In genomic region chr1:112688781-112689193, GRCh38 we compare ENCODE assay signal across 18 cellular contexts. TPM values are rescaled to one million over a fixed set of nuclear protein-coding genes. Genes with fewer than 3 reads are reported as not detected.
DNase-seq lines count a peak whose midpoint lies in the region; ATAC-seq, FAIRE-seq and TF ChIP-seq lines count a peak whose summit lies in the region.
"Had no signal": no experiment of that assay in that cellular context is flagged by ENCODE, and none has a peak within 500 bp of the region (broad histone marks: within the 10 kb centered on the region; RNA-seq: fewer than 3 reads in every experiment).

No MANE protein-coding gene starts in this region.

- ATAC-seq in HepG2 = no peak
- ATAC-seq in left cardiac atrium = peak; percentile 69 to 74
- ATAC-seq in PC-3 = no peak
- ATAC-seq: activated T-cell treated with anti-CD3 and anti-CD28 coated beads, Interleukin-2, amount 50 U/mL, for 4 hours had no signal

- in situ Hi-C loops in HepG2 (cut with HindIII; ENCODE audit: extremely low pct_ligation_motif_present, low pct_unique_long_range_greater_than_20kb) = no loop called here

- no peaks in the 10 kb centered on the region for H3K9me2 ChIP-seq in PC-3 (replicated peaks; ENCODE audit: low read length)

- H4K20me1 ChIP-seq in HepG2 (ENCODE audit: insufficient read depth, low read length) (no peaks in the 10 kb centered on the region), osteoblast (ENCODE audit: insufficient read depth, low read length) (peaks cover 22% of the 10 kb centered on the region), PC-3 (ENCODE audit: low read length) (no peaks in the 10 kb centered on the region)

- peaks cover 4 to 34% (median 22%) of the 10 kb centered on the region in 4 donors for H3K36me3 ChIP-seq in liver (ENCODE audit: control insufficient read depth in 4 of 4, insufficient read depth in 3 of 4, low read depth in 1 of 4, low read length in 3 of 4)
- peaks cover 16 to 39% of the 10 kb centered on the region in 2 experiments for H3K36me3 ChIP-seq in HepG2 (replicated peaks in 1 of 2; ENCODE audit: control insufficient read depth in 1 of 2, insufficient read depth in 2 of 2, low read length in 2 of 2)
- H3K36me3 ChIP-seq in osteoblast (ENCODE audit: insufficient read depth, low read length) = peaks cover 46% of the 10 kb centered on the region
- peaks cover 2% of the 10 kb centered on the region for H3K36me3 ChIP-seq in PC-3 (ENCODE audit: low read depth, low read length)

- TF ChIP-seq RAD21 in liver (IDR thresholded peaks at IDR 0.05) (no peak), HepG2 (CRISPR knock-in tag; IDR thresholded peaks at IDR 0.05) (no peak)

- no peak overlapping the region for H3K4me3 Mint-ChIP-seq in progenitor cell of endocrine pancreas (ENCODE audit: low read depth)
- H3K4me3 Mint-ChIP-seq: activated T-cell treated with anti-CD3 and anti-CD28 coated beads, Interleukin-2, amount 50 U/mL, for 4 hours; CD8-positive, alpha-beta memory T cell; HFFc6; stimulated activated naive CD8-positive, alpha-beta T cell treated with anti-CD3 and anti-CD28 coated beads, Interleukin-15, Interleukin-2, amounts not matched to agents 100 ng/mL and 50 ng/mL, for 24 hours had no signal

- no peaks in the 10 kb centered on the region for H3K9me3 Mint-ChIP-seq in progenitor cell of endocrine pancreas (ENCODE audit: low read depth)
- H3K9me3 Mint-ChIP-seq: activated T-cell treated with anti-CD3 and anti-CD28 coated beads, Interleukin-2, amount 50 U/mL, for 4 hours; CD8-positive, alpha-beta memory T cell; HFFc6; stimulated activated naive CD8-positive, alpha-beta T cell treated with anti-CD3 and anti-CD28 coated beads, Interleukin-15, Interleukin-2, amounts not matched to agents 100 ng/mL and 50 ng/mL, for 24 hours had no signal

- CTCF ChIA-PET in HepG2 (lab: Yijun Ruan, JAX; ENCODE audit: low intra/inter-chr PET ratio, low total read pairs) (no interaction called here), PC-3 (lab: Charles Lee) (no interaction called here)

- no peaks in the 10 kb centered on the region for H3F3A ChIP-seq in PC-3 (ENCODE audit: low read length, unreplicated experiment)

- H3K36me3 Mint-ChIP-seq in progenitor cell of endocrine pancreas (ENCODE audit: insufficient read depth) = peaks cover 19% of the 10 kb centered on the region

- TF ChIP-seq CTCF in liver (IDR thresholded peaks at IDR 0.05; ENCODE audit: low read depth, low read length, missing input control) (no peak), HepG2 (CRISPR knock-in tag; IDR thresholded peaks at IDR 0.05) (no peak), osteoblast (IDR thresholded peaks at IDR 0.05; ENCODE audit: extremely low read depth, low read depth, low read length) (no peak), progenitor cell of endocrine pancreas (IDR thresholded peaks at IDR 0.05; ENCODE audit: unreplicated experiment) (no peak), PC-3 (conservative IDR thresholded peaks at IDR 0.05; ENCODE audit: low read depth, low read length) (no peak)

- H3K27ac Mint-ChIP-seq in progenitor cell of endocrine pancreas = no peak overlapping the region
- H3K27ac Mint-ChIP-seq: HFFc6; stimulated activated naive CD8-positive, alpha-beta T cell treated with anti-CD3 and anti-CD28 coated beads, Interleukin-15, Interleukin-2, amounts not matched to agents 100 ng/mL and 50 ng/mL, for 24 hours had no signal

- no peak for DNase-seq in HepG2 (ENCODE audit: low spot score)
- peak; percentile 58 for DNase-seq in left cardiac atrium
- peak; percentile 66 for DNase-seq in osteoblast (ENCODE audit: insufficient read length, low spot score, missing footprints)
- DNase-seq in activated CD8-positive, alpha-beta memory T cell treated with anti-CD3 and anti-CD28 coated beads for 24 hours = no peak
- no peak for DNase-seq in progenitor cell of endocrine pancreas (ENCODE audit: low spot score, unreplicated experiment)
- DNase-seq in stimulated activated CD8-positive, alpha-beta memory T cell treated with anti-CD3 and anti-CD28 coated beads, Interleukin-4, amount 100 ng/mL, for 48 hours = no peak
- DNase-seq in PC-3 = no peak
- DNase-seq: activated CD4-positive, alpha-beta T cell treated with anti-CD3 and anti-CD28 coated beads, Interleukin-2, amount 50 U/mL, for 4 hours; activated T-cell treated with anti-CD3 and anti-CD28 coated beads, Interleukin-2, amount 50 U/mL, for 4 hours; CD8-positive, alpha-beta memory T cell; effector CD8-positive, alpha-beta T cell; HFFc6; NCI-H1436 treated with DMSO at 0.1 percent for 48 hours; NCI-H226 had no signal

- H3K4me3 ChIP-seq in liver (ENCODE audit: low read depth in 1 of 3, low read length in 3 of 3) (no peak overlapping the region), HepG2 (replicated peaks in 1 of 3; ENCODE audit: insufficient read depth in 1 of 3, low read depth in 2 of 3, low read length in 3 of 3) (no peak overlapping the region), osteoblast (ENCODE audit: insufficient read depth, low read length) (no peak overlapping the region), PC-3 (ENCODE audit: low read length) (no peak overlapping the region)

- FAIRE-seq in HepG2 (lab: Jason Lieb, UNC) = no peak
- FAIRE-seq: GM18507, islet of Langerhans had no signal

- TF ChIP-seq EP300 in HepG2 (IDR thresholded peaks at IDR 0.05; ENCODE audit: low read depth in 2 of 2, low read length in 2 of 2) (no peak), HepG2 (CRISPR knock-in tag; IDR thresholded peaks at IDR 0.05; ENCODE audit: borderline replicate concordance) (no peak)

- H3K27ac ChIP-seq in liver (ENCODE audit: low read depth in 1 of 2, low read length in 2 of 2) (no peak overlapping the region), HepG2 (ENCODE audit: extremely low read length, insufficient read depth, low read length) (no peak overlapping the region), osteoblast (ENCODE audit: low read depth, low read length) (no peak overlapping the region), PC-3 (ENCODE audit: low read length) (no peak overlapping the region)

- intact Hi-C loops in HepG2 (cut with micrococcal nuclease; ENCODE audit: unreplicated experiment) = no loop called here
- intact Hi-C loops in left cardiac atrium (cut with DNase I) = no loop called here
- intact Hi-C loops in PC-3 (cut with micrococcal nuclease) = no loop called here

- no peaks in the 10 kb centered on the region for H3K27me3 Mint-ChIP-seq in progenitor cell of endocrine pancreas
- H3K27me3 Mint-ChIP-seq: CD8-positive, alpha-beta memory T cell; stimulated activated naive CD8-positive, alpha-beta T cell treated with anti-CD3 and anti-CD28 coated beads, Interleukin-15, Interleukin-2, amounts not matched to agents 100 ng/mL and 50 ng/mL, for 24 hours had no signal

- H3K9ac ChIP-seq in liver (ENCODE audit: low read depth in 1 of 2, low read length in 2 of 2) (no peak overlapping the region), HepG2 (ENCODE audit: insufficient read depth, low read depth, low read length) (no peak overlapping the region), PC-3 (ENCODE audit: low read length) (no peak overlapping the region)

- POLR2A ChIA-PET in HepG2 (lab: Yijun Ruan, JAX) = interaction anchor here (0.9 to 2.0 kb wide), 2 partner anchors 10 to 16 kb away, joined by 3 to 12 read pairs; no protein-coding TSS in a partner anchor
- POLR2A ChIA-PET in PC-3 (lab: Charles Lee; ENCODE audit: unreplicated experiment) = no interaction called here

- H3K4me1 ChIP-seq in liver (ENCODE audit: control insufficient read depth in 4 of 4, insufficient read depth in 4 of 4, low read length in 3 of 4) (no peaks in the 10 kb centered on the region), HepG2 (ENCODE audit: insufficient read depth, low read length) (no peaks in the 10 kb centered on the region), osteoblast (ENCODE audit: insufficient read depth, low read length) (peaks cover 8% of the 10 kb centered on the region), PC-3 (ENCODE audit: insufficient read depth, low read length) (no peaks in the 10 kb centered on the region)

- peaks cover 9% of the 10 kb centered on the region for H3K79me2 ChIP-seq in HepG2 (ENCODE audit: insufficient read depth, low read length)
- peaks cover 17% of the 10 kb centered on the region for H3K79me2 ChIP-seq in osteoblast (ENCODE audit: insufficient read depth, low read length)
- no peaks in the 10 kb centered on the region for H3K79me2 ChIP-seq in PC-3 (ENCODE audit: low read length)

- H3K4me2 ChIP-seq in HepG2 (ENCODE audit: low read depth, low read length) = no peak overlapping the region
- no peak overlapping the region for H3K4me2 ChIP-seq in osteoblast (ENCODE audit: insufficient read depth, low read length)
- H3K4me2 ChIP-seq in PC-3 (ENCODE audit: low read length) = no peak overlapping the region

- no peak overlapping the region for H2AFZ ChIP-seq in HepG2 (ENCODE audit: low read length)
- H2AFZ ChIP-seq in osteoblast (ENCODE audit: low read length) = no peak overlapping the region
- H2AFZ ChIP-seq in PC-3 (ENCODE audit: low read length) = no peak overlapping the region

- H3K9me3 ChIP-seq in liver (ENCODE audit: control insufficient read depth in 4 of 4, low read length in 3 of 4) = no peaks in the 10 kb centered on the region
- no peaks in the 10 kb centered on the region for H3K9me3 ChIP-seq in HepG2 (ENCODE audit: low read length)
- no peaks in the 10 kb centered on the region for H3K9me3 ChIP-seq in osteoblast (ENCODE audit: low read depth, low read length)
- H3K9me3 ChIP-seq in PC-3 (ENCODE audit: low read length) = no peaks in the 10 kb centered on the region

- H3K4me1 Mint-ChIP-seq in progenitor cell of endocrine pancreas (ENCODE audit: low read depth) = peaks cover 14% of the 10 kb centered on the region

- TF ChIP-seq POLR2A in HepG2 (IDR thresholded peaks at IDR 0.05; ENCODE audit: insufficient read depth in 1 of 2, low read depth in 2 of 2, low read length in 2 of 2) = no peak

- no peaks in the 10 kb centered on the region for H3K27me3 ChIP-seq in liver (ENCODE audit: control insufficient read depth in 4 of 4, insufficient read depth in 4 of 4, low read length in 3 of 4)
- no peaks in the 10 kb centered on the region for H3K27me3 ChIP-seq in HepG2 (ENCODE audit: control insufficient read depth in 1 of 2, insufficient read depth in 2 of 2, low read length in 2 of 2)
- H3K27me3 ChIP-seq in osteoblast (ENCODE audit: insufficient read depth, low read length) = no peaks in the 10 kb centered on the region
- no peaks in the 10 kb centered on the region for H3K27me3 ChIP-seq in PC-3 (ENCODE audit: low read length)

- WGBS in liver = 79% methylated on average over 13 of the region's 13 CpGs
- WGBS in HepG2 (ENCODE audit: low lambda C conversion rate) = 98% methylated on average over 13 of the region's 13 CpGs

- BruUV-seq in HepG2 (replicated peaks; lab: Mats Ljungman, UMichigan) = no TSS peak
- BruUV-seq in PC-3 (replicated peaks; lab: Mats Ljungman, UMichigan) = no TSS peak

RNA-seq across cellular contexts. Expression of gene MOV10, which starts 14.3 kb away (rescaled TPM):
- total RNA-seq in liver = 10 to 100 TPM; 32.0 to 32.4 TPM
- 10 to 100 TPM; 35.1 to 36.8 TPM for polyA plus RNA-seq in liver
- 38.0 and 56.4 TPM in 2 replicates for total RNA-seq in HepG2 (2016; rRNA removed; fragmentation: Illumina TruSeq; extraction: Trizol)
- total RNA-seq in HepG2 (2016; cell fraction: cytosol; rRNA removed; fragmentation: Illumina TruSeq; extraction: Trizol; ENCODE audit: low read depth) = 8.9 and 12.9 TPM in 2 replicates
- 38.3 and 56.0 TPM in 2 replicates for total RNA-seq in HepG2 (2016; cell fraction: insoluble cytoplasmic fraction; rRNA removed; fragmentation: Illumina TruSeq; extraction: Trizol)
- total RNA-seq in HepG2 (2016; cell fraction: membrane; rRNA removed; fragmentation: Illumina TruSeq; extraction: Trizol) = 16.5 and 18.1 TPM in 2 replicates
- total RNA-seq in HepG2 (2016; cell fraction: nucleus; rRNA removed; fragmentation: Illumina TruSeq; extraction: Trizol) = 73.8 and 86.8 TPM in 2 replicates
- 58.2 and 70.6 TPM in 2 replicates for polyA plus RNA-seq in HepG2 (2011; rRNA removed)
- polyA plus RNA-seq in HepG2 (2011; cell fraction: cytosol; rRNA removed) = 29.1 and 29.4 TPM in 2 replicates
- polyA plus RNA-seq in HepG2 (2011; cell fraction: nucleus; rRNA removed) = 312 and 401 TPM in 2 replicates
- polyA plus RNA-seq in HepG2 (2012) = 49.6 and 55.9 TPM in 2 replicates
- 11.5 and 13.4 TPM in 2 replicates for polyA plus RNA-seq in HepG2 (2016; cell fraction: cytosol; fragmentation: Illumina TruSeq; extraction: Trizol; ENCODE audit: low read depth)
- polyA plus RNA-seq in HepG2 (2016; cell fraction: insoluble cytoplasmic fraction; fragmentation: Illumina TruSeq; extraction: Trizol; ENCODE audit: low read depth) = 53.0 and 64.1 TPM in 2 replicates
- 20.2 and 20.9 TPM in 2 replicates for polyA plus RNA-seq in HepG2 (2016; cell fraction: membrane; fragmentation: Illumina TruSeq; extraction: Trizol; ENCODE audit: low read depth)
- polyA plus RNA-seq in HepG2 (2016; cell fraction: nucleus; fragmentation: Illumina TruSeq; extraction: Trizol; ENCODE audit: insufficient read depth, low read depth) = 253 and 261 TPM in 2 replicates
- polyA minus RNA-seq in HepG2 (2011; rRNA and poly(A)+ RNA removed; ENCODE audit: low replicate concordance) = 73.5 and 79.2 TPM in 2 replicates
- polyA minus RNA-seq in HepG2 (2011; cell fraction: cytosol; rRNA and poly(A)+ RNA removed) = 22.2 and 39.1 TPM in 2 replicates
- polyA minus RNA-seq in HepG2 (2011; cell fraction: nucleus; rRNA and poly(A)+ RNA removed) = 92.0 and 96.2 TPM in 2 replicates
- 10 to 100 TPM; 15.9 to 20.3 TPM for total RNA-seq in left cardiac atrium
- 35.1 and 38.7 TPM in 2 replicates for total RNA-seq in osteoblast
- 128 and 137 TPM in 2 replicates for total RNA-seq in progenitor cell of endocrine pancreas
- total RNA-seq in PC-3 (2014; rRNA removed) = 68.5 and 71.6 TPM in 2 replicates

RNA-seq across cellular contexts. Expression of gene RHOC, which starts 18.1 kb away (rescaled TPM):
- total RNA-seq in liver (10 to 100 TPM; 50.4 to 52.6 TPM), HepG2 (2016; rRNA removed; fragmentation: Illumina TruSeq; extraction: Trizol) (64.3 and 67.4 TPM in 2 replicates), left cardiac atrium (100 to 1,000 TPM; 146 to 235 TPM), osteoblast (276 and 325 TPM in 2 replicates), progenitor cell of endocrine pancreas (87.3 and 97.3 TPM in 2 replicates), PC-3 (2014; rRNA removed) (399 and 405 TPM in 2 replicates)
- polyA plus RNA-seq in liver (100 to 1,000 TPM in 1 of 2 donors, 10 to 100 TPM in 1; 84.9 to 102 TPM), HepG2 (2011; rRNA removed) (182 and 203 TPM in 2 replicates)
- total RNA-seq in HepG2 (2016; cell fraction: cytosol; rRNA removed; fragmentation: Illumina TruSeq; extraction: Trizol; ENCODE audit: low read depth) = 40.7 and 41.9 TPM in 2 replicates
- total RNA-seq in HepG2 (2016; cell fraction: insoluble cytoplasmic fraction; rRNA removed; fragmentation: Illumina TruSeq; extraction: Trizol) = 68.8 and 78.0 TPM in 2 replicates
- total RNA-seq in HepG2 (2016; cell fraction: membrane; rRNA removed; fragmentation: Illumina TruSeq; extraction: Trizol) = 52.1 and 54.9 TPM in 2 replicates
- total RNA-seq in HepG2 (2016; cell fraction: nucleus; rRNA removed; fragmentation: Illumina TruSeq; extraction: Trizol) = 31.5 and 32.7 TPM in 2 replicates
- polyA plus RNA-seq in HepG2 (2011; cell fraction: cytosol; rRNA removed) = 242 and 267 TPM in 2 replicates
- polyA plus RNA-seq in HepG2 (2011; cell fraction: nucleus; rRNA removed) = 113 and 161 TPM in 2 replicates
- 110 and 146 TPM in 2 replicates for polyA plus RNA-seq in HepG2 (2012)
- polyA plus RNA-seq in HepG2 (2016; cell fraction: cytosol; fragmentation: Illumina TruSeq; extraction: Trizol; ENCODE audit: low read depth) = 46.2 and 50.8 TPM in 2 replicates
- polyA plus RNA-seq in HepG2 (2016; cell fraction: insoluble cytoplasmic fraction; fragmentation: Illumina TruSeq; extraction: Trizol; ENCODE audit: low read depth) = 85.4 and 98.1 TPM in 2 replicates
- 52.0 and 55.8 TPM in 2 replicates for polyA plus RNA-seq in HepG2 (2016; cell fraction: membrane; fragmentation: Illumina TruSeq; extraction: Trizol; ENCODE audit: low read depth)
- 65.0 and 66.7 TPM in 2 replicates for polyA plus RNA-seq in HepG2 (2016; cell fraction: nucleus; fragmentation: Illumina TruSeq; extraction: Trizol; ENCODE audit: insufficient read depth, low read depth)
- 93.1 and 215 TPM in 2 replicates for polyA minus RNA-seq in HepG2 (2011; rRNA and poly(A)+ RNA removed; ENCODE audit: low replicate concordance)
- 55.3 and 74.0 TPM in 2 replicates for polyA minus RNA-seq in HepG2 (2011; cell fraction: cytosol; rRNA and poly(A)+ RNA removed)
- polyA minus RNA-seq in HepG2 (2011; cell fraction: nucleus; rRNA and poly(A)+ RNA removed) = 47.8 and 64.6 TPM in 2 replicates

RNA-seq across cellular contexts. Expression of gene PPM1J, which starts 26.3 kb away (rescaled TPM):
- total RNA-seq in liver (under 1 TPM in 1 of 2 donors, not detected in 1; 0.08 TPM), HepG2 (2016; rRNA removed; fragmentation: Illumina TruSeq; extraction: Trizol) (0.07 TPM in 1 of 2 replicates, not detected in the other), left cardiac atrium (1 to 10 TPM; 4.9 to 5.1 TPM), osteoblast (0.59 and 1.1 TPM in 2 replicates), progenitor cell of endocrine pancreas (0.43 and 0.71 TPM in 2 replicates), PC-3 (2014; rRNA removed) (0.80 and 1.4 TPM in 2 replicates)
- polyA plus RNA-seq in liver (under 1 TPM in 1 of 2 donors, not detected in 1; 0.17 TPM), HepG2 (2011; rRNA removed) (0.22 and 0.50 TPM in 2 replicates)
- not detected in 2 replicates for total RNA-seq in HepG2 (2016; cell fraction: cytosol; rRNA removed; fragmentation: Illumina TruSeq; extraction: Trizol; ENCODE audit: low read depth)
- total RNA-seq in HepG2 (2016; cell fraction: insoluble cytoplasmic fraction; rRNA removed; fragmentation: Illumina TruSeq; extraction: Trizol) = 0.09 and 0.11 TPM in 2 replicates
- total RNA-seq in HepG2 (2016; cell fraction: membrane; rRNA removed; fragmentation: Illumina TruSeq; extraction: Trizol) = 0.12 TPM in 1 of 2 replicates, not detected in the other
- not detected in 2 replicates for total RNA-seq in HepG2 (2016; cell fraction: nucleus; rRNA removed; fragmentation: Illumina TruSeq; extraction: Trizol)
- 0.36 and 0.40 TPM in 2 replicates for polyA plus RNA-seq in HepG2 (2011; cell fraction: cytosol; rRNA removed)
- polyA plus RNA-seq in HepG2 (2011; cell fraction: nucleus; rRNA removed) = 1.2 TPM in 2 replicates
- polyA plus RNA-seq in HepG2 (2012) = 0.32 and 0.37 TPM in 2 replicates
- not detected in 2 replicates for polyA plus RNA-seq in HepG2 (2016; cell fraction: cytosol; fragmentation: Illumina TruSeq; extraction: Trizol; ENCODE audit: low read depth)
- polyA plus RNA-seq in HepG2 (2016; cell fraction: insoluble cytoplasmic fraction; fragmentation: Illumina TruSeq; extraction: Trizol; ENCODE audit: low read depth) = not detected in 2 replicates
- polyA plus RNA-seq in HepG2 (2016; cell fraction: membrane; fragmentation: Illumina TruSeq; extraction: Trizol; ENCODE audit: low read depth) = 0.09 TPM in 1 of 2 replicates, not detected in the other
- not detected in 2 replicates for polyA plus RNA-seq in HepG2 (2016; cell fraction: nucleus; fragmentation: Illumina TruSeq; extraction: Trizol; ENCODE audit: insufficient read depth, low read depth)
- polyA minus RNA-seq in HepG2 (2011; rRNA and poly(A)+ RNA removed; ENCODE audit: low replicate concordance) = 0.30 and 0.49 TPM in 2 replicates
- not detected in 2 replicates for polyA minus RNA-seq in HepG2 (2011; cell fraction: cytosol; rRNA and poly(A)+ RNA removed)
- polyA minus RNA-seq in HepG2 (2011; cell fraction: nucleus; rRNA and poly(A)+ RNA removed) = not detected in 2 replicates
- polyA plus RNA-seq: CD8-positive, alpha-beta memory T cell had no signal

Comparison
In these comparisons a context has a peak if more than half of its experiments do, and no peak if none do; other contexts are left out.
1. ATAC-seq: peak in left cardiac atrium (2 of 2); none in HepG2 (single experiment) and PC-3 (single experiment).
2. DNase-seq: peak in left cardiac atrium (single experiment) and osteoblast (single experiment); none in HepG2 (single experiment), activated CD8-positive, alpha-beta memory T cell treated with anti-CD3 and anti-CD28 coated beads for 24 hours (single experiment), progenitor cell of endocrine pancreas (single experiment), stimulated activated CD8-positive, alpha-beta memory T cell treated with anti-CD3 and anti-CD28 coated beads, Interleukin-4, amount 100 ng/mL, for 48 hours (single experiment) and PC-3 (single experiment).